In the genomic region with DNA sequence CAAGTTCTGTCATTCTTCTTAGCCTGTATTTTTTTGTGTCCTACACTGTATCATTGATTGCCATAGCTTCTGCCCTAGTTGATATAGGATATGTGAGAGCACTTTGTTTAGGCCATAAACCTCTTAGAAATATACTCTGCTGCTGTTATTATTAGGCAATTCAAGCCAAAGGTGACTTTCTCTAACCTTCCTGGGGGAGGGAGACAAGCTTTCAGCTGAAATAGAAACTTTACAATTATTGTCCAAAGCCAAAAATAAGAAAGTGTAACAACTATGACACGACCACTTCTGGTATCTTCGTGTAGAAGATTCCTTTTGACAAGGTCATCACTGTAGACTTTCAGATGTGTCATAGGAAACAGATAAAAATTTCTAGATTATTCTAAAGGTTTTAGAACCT, we compare ENCODE assay signal across 12 cellular contexts. TPM values are rescaled to one million over a fixed set of nuclear protein-coding genes. Genes with fewer than 3 reads are reported as not detected.
DNase-seq lines count a peak whose midpoint lies in the region; ATAC-seq and TF ChIP-seq lines count a peak whose summit lies in the region.
"Had no signal": no experiment of that assay in that cellular context is flagged by ENCODE, and none has a peak within 500 bp of the region (broad histone marks: within the 10 kb centered on the region; RNA-seq: fewer than 3 reads in every experiment).

No MANE protein-coding gene starts in this region.

- H3K27me3 Mint-ChIP-seq in H9 (ENCODE audit: low read depth): no peaks in the 10 kb centered on the region

- no peak overlapping the region for H3K18ac ChIP-seq in H9 (ENCODE audit: insufficient read length, low read depth, low read length)

- H3K9me3 Mint-ChIP-seq in H9: no peaks in the 10 kb centered on the region

- no peak overlapping the region for H3K23ac ChIP-seq in H9 (ENCODE audit: insufficient read length, low read depth, low read length)

- H3K27ac ChIP-seq in H9 (ENCODE audit: insufficient read length, low read depth, low read length): peak overlapping the region; percentile 82
- peak overlapping the region; percentile 99 for H3K27ac ChIP-seq in RWPE1
- peak overlapping the region; percentile 96 for H3K27ac ChIP-seq in foreskin keratinocyte
- peak overlapping the region; percentile 69 for H3K27ac ChIP-seq in skeletal muscle tissue (ENCODE audit: low read depth, low read length)
- H3K27ac ChIP-seq: HL-60 had no signal

- no peak overlapping the region for H2AFZ ChIP-seq in H9 (ENCODE audit: low read length)

- H2BK12ac ChIP-seq in H9 (ENCODE audit: insufficient read length, low read depth, low read length): no peak overlapping the region

- H3K36me3 ChIP-seq in skeletal muscle tissue (ENCODE audit: control insufficient read depth in 3 of 3, insufficient read depth in 3 of 3, low read length in 3 of 3): no peaks in the 10 kb centered on the region

- H3K4me3 Mint-ChIP-seq in H9: no peak overlapping the region

- H4K5ac ChIP-seq in H9 (ENCODE audit: insufficient read length, low read depth, low read length): no peak overlapping the region

- no peaks in the 10 kb centered on the region for H3K23me2 ChIP-seq in H9 (ENCODE audit: insufficient read length, low read depth, low read length, poor library complexity, severe bottlenecking)

- peak overlapping the region in 2 of 3 experiments; percentile 62 to 86; a peak in 5 of 7 replicates for H3K27ac Mint-ChIP-seq in H9

- H4K91ac ChIP-seq in H9 (ENCODE audit: insufficient read length, low read depth, low read length): no peak overlapping the region

- no peak overlapping the region for H2BK20ac ChIP-seq in H9 (ENCODE audit: low read depth, low read length, poor library complexity, severe bottlenecking)

- ATAC-seq in foreskin keratinocyte: no peak

- no peak overlapping the region for H3K14ac ChIP-seq in H9 (ENCODE audit: insufficient read depth, low read length)

- peaks cover 6% of the 10 kb centered on the region for H3K4me1 ChIP-seq in H9 (ENCODE audit: insufficient read depth, low read length)
- peaks cover 34% of the 10 kb centered on the region for H3K4me1 ChIP-seq in foreskin keratinocyte
- H3K4me1 ChIP-seq in skeletal muscle tissue (ENCODE audit: control insufficient read depth in 3 of 3, insufficient read depth in 3 of 3, low read length in 3 of 3): peaks cover 17 to 22% (median 18%) of the 10 kb centered on the region in 3 donors

- H4K20me1 ChIP-seq in H9 (ENCODE audit: control insufficient read depth, insufficient read depth, insufficient read length): no peaks in the 10 kb centered on the region

- DNase-seq in H9 (no peak), RWPE1 (ENCODE audit: low spot score) (no peak), foreskin keratinocyte (peak in 1 of 2 donors; percentile 58), medulla oblongata (ENCODE audit: extremely low spot score) (no peak), NCI-H1105 treated with DMSO at 0.1 percent for 48 hours (lab: John Stamatoyannopoulos, UW) (no peak), germinal center (ENCODE audit: low spot score) (no peak)
- DNase-seq: hippocampal formation, NCI-H2171 treated with DMSO at 0.1 percent for 48 hours, posterior cingulate gyrus, T1000 had no signal

- H2BK15ac ChIP-seq in H9 (ENCODE audit: low read depth, low read length): no peak overlapping the region

- H3K9ac ChIP-seq in H9 (ENCODE audit: extremely low read depth, insufficient read length, low read length): no peak overlapping the region
- peak overlapping the region in 2 of 3 donors; percentile 0 to 1 for H3K9ac ChIP-seq in skeletal muscle tissue (ENCODE audit: low read depth in 1 of 3, low read length in 3 of 3)

- no peak overlapping the region for H3T11ph ChIP-seq in H9 (ENCODE audit: low read length)

- no peak overlapping the region for H2AK5ac ChIP-seq in H9 (ENCODE audit: insufficient read length, low read length)

- CTCF ChIA-PET in RWPE1 (lab: Yijun Ruan, JAX): interaction anchor here (0.5 to 1.8 kb wide), 7 partner anchors 12 to 213 kb away, joined by 3 to 10 read pairs (median 4); partner anchors contain the start of gene CSNK1A1

- POLR2A ChIA-PET in RWPE1 (lab: Yijun Ruan, JAX; ENCODE audit: low non-redundant PET): interaction anchor here (0.5 kb wide), 1 partner anchor 62 kb away, joined by 3 read pairs; no protein-coding TSS in a partner anchor

- peaks cover 23 to 31% of the 10 kb centered on the region in 2 experiments for H3K4me1 Mint-ChIP-seq in H9

- no peaks in the 10 kb centered on the region for H3K79me1 ChIP-seq in H9 (ENCODE audit: insufficient read depth, low read depth, low read length, poor library complexity, severe bottlenecking)

- H4K8ac ChIP-seq in H9 (replicated peaks; ENCODE audit: insufficient read length, low read depth, low read length): no peak overlapping the region

- H2BK5ac ChIP-seq in H9 (ENCODE audit: insufficient read length, low read length): peak overlapping the region; percentile 6

- no peak overlapping the region for H3K4ac ChIP-seq in H9 (ENCODE audit: low read depth, low read length)

- H3K27me3 ChIP-seq in H9 (ENCODE audit: insufficient read depth, low read length) (no peaks in the 10 kb centered on the region), foreskin keratinocyte (no peaks in the 10 kb centered on the region), skeletal muscle tissue (ENCODE audit: control insufficient read depth in 3 of 3, insufficient read depth in 3 of 3, low read length in 3 of 3) (no peaks in the 10 kb centered on the region)

- no peak overlapping the region for H2BK120ac ChIP-seq in H9 (ENCODE audit: low read depth, low read length, poor library complexity, severe bottlenecking)

- H3K36me3 Mint-ChIP-seq in H9 (ENCODE audit: insufficient read depth in 1 of 3, low read depth in 3 of 3): no peaks in the 10 kb centered on the region

- H3K79me2 ChIP-seq in H9 (ENCODE audit: insufficient read depth, low read length): no peaks in the 10 kb centered on the region

- H3K4me3 ChIP-seq in skeletal muscle tissue (ENCODE audit: low read length in 3 of 3): no peak overlapping the region

- H3K56ac ChIP-seq in H9 (ENCODE audit: insufficient read length, low read depth, low read length): no peak overlapping the region

- H3K9me3 ChIP-seq in H9 (ENCODE audit: control insufficient read depth, low read depth, low read length): no peaks in the 10 kb centered on the region
- H3K9me3 ChIP-seq in skeletal muscle tissue (ENCODE audit: control insufficient read depth in 3 of 3, low read length in 3 of 3): no peaks in the 10 kb centered on the region

- TF ChIP-seq CTCF in H9 (conservative IDR thresholded peaks at IDR 0.05): no peak
- no peak for TF ChIP-seq CTCF in RWPE1 (conservative IDR thresholded peaks at IDR 0.05; ENCODE audit: low read depth)
- no peak for TF ChIP-seq CTCF in foreskin keratinocyte (conservative IDR thresholded peaks at IDR 0.05)

- no peak overlapping the region for H3K4me2 ChIP-seq in H9 (ENCODE audit: insufficient read depth, insufficient read length, low read length)

- WGBS in H9 (ENCODE audit: extremely low coverage, insufficient read length, low lambda C conversion rate): no CpG with 5 or more reads among the region's 2 CpGs

RNA-seq across cellular contexts. Expression of gene CSNK1A1, which starts 12.2 kb away (rescaled TPM):
- total RNA-seq in H9 (2021) (304 and 310 TPM in 2 replicates), foreskin keratinocyte (283 and 324 TPM in 2 replicates), skeletal muscle tissue (161 TPM)
- polyA plus RNA-seq in foreskin keratinocyte: 93.4 and 93.8 TPM in 2 replicates

RNA-seq across cellular contexts. Expression of gene ARHGEF37, which starts 17.8 kb away (rescaled TPM):
- total RNA-seq in H9 (2021) (0.39 and 0.42 TPM in 2 replicates), foreskin keratinocyte (2.6 and 2.7 TPM in 2 replicates), skeletal muscle tissue (2.1 TPM)
- 0.96 and 1.2 TPM in 2 replicates for polyA plus RNA-seq in foreskin keratinocyte
